9 cellular contexts compared by ENCODE assay signal in genomic region chr12:22121224-22121623, GRCh38.
A peak's percentile ranks its signal among the peaks of the same experiment; 100 is the strongest.
DNase-seq lines count a peak whose midpoint lies in the region; ATAC-seq and TF ChIP-seq lines count a peak whose summit lies in the region.
"Had no signal": no experiment of that assay in that cellular context is flagged by ENCODE, and none has a peak within 500 bp of the region (broad histone marks: within the 10 kb centered on the region; RNA-seq: fewer than 3 reads in every experiment).

No MANE protein-coding gene starts in this region.

- in situ Hi-C loops in GM13976 (cut with MboI; ENCODE audit: low sequenced_read_pairs, unreplicated experiment) = no loop called here

- H3K4me1 Mint-ChIP-seq in activated naive CD4-positive, alpha-beta T cell treated with anti-CD3 and anti-CD28 coated beads, Interleukin-2, amount 10 ng/mL, durations not matched to agents 7 days and 5 days = peaks cover 5% of the 10 kb centered on the region
- H3K4me1 Mint-ChIP-seq in progenitor cell of endocrine pancreas (ENCODE audit: low read depth) = no peaks in the 10 kb centered on the region
- H3K4me1 Mint-ChIP-seq: nephron had no signal

- CTCF ChIA-PET in activated naive CD4-positive, alpha-beta T cell treated with anti-CD3 and anti-CD28 coated beads, Interleukin-2, amount 10 ng/mL, durations not matched to agents 7 days and 5 days (lab: Charles Lee) = interaction anchor here (1.1 to 2.5 kb wide), 4 partner anchors 9 to 214 kb away, joined by 3 to 13 read pairs (median 6); no protein-coding TSS in a partner anchor

- H3K36me3 Mint-ChIP-seq in activated naive CD4-positive, alpha-beta T cell treated with anti-CD3 and anti-CD28 coated beads, Interleukin-2, amount 10 ng/mL, durations not matched to agents 7 days and 5 days = no peaks in the 10 kb centered on the region
- no peaks in the 10 kb centered on the region for H3K36me3 Mint-ChIP-seq in progenitor cell of endocrine pancreas (ENCODE audit: insufficient read depth)

- TF ChIP-seq CTCF in GM13976 (IDR thresholded peaks at IDR 0.05; ENCODE audit: borderline replicate concordance, control extremely low read depth, extremely low read depth, insufficient read depth, missing control alignments) (peak; percentile 45), progenitor cell of endocrine pancreas (IDR thresholded peaks at IDR 0.05; ENCODE audit: unreplicated experiment) (peak; percentile 49)

- no peak overlapping the region for H3K4me3 Mint-ChIP-seq in activated naive CD4-positive, alpha-beta T cell treated with anti-CD3 and anti-CD28 coated beads, Interleukin-2, amount 10 ng/mL, durations not matched to agents 7 days and 5 days
- H3K4me3 Mint-ChIP-seq in progenitor cell of endocrine pancreas (ENCODE audit: low read depth) = no peak overlapping the region
- H3K4me3 Mint-ChIP-seq: nephron had no signal

- peak; percentile 66 for ATAC-seq in HG03342 (IDR thresholded peaks at IDR 0.05; ENCODE audit: unreplicated experiment)

- H3K27me3 Mint-ChIP-seq in activated naive CD4-positive, alpha-beta T cell treated with anti-CD3 and anti-CD28 coated beads, Interleukin-2, amount 10 ng/mL, durations not matched to agents 7 days and 5 days = peaks cover 2% of the 10 kb centered on the region
- H3K27me3 Mint-ChIP-seq in progenitor cell of endocrine pancreas = peaks cover 8% of the 10 kb centered on the region

- H3K9me3 Mint-ChIP-seq in activated naive CD4-positive, alpha-beta T cell treated with anti-CD3 and anti-CD28 coated beads, Interleukin-2, amount 10 ng/mL, durations not matched to agents 7 days and 5 days = no peaks in the 10 kb centered on the region
- peaks cover 8% of the 10 kb centered on the region for H3K9me3 Mint-ChIP-seq in progenitor cell of endocrine pancreas (ENCODE audit: low read depth)

- H3K27ac Mint-ChIP-seq in activated naive CD4-positive, alpha-beta T cell treated with anti-CD3 and anti-CD28 coated beads, Interleukin-2, amount 10 ng/mL, durations not matched to agents 7 days and 5 days = no peak overlapping the region
- no peak overlapping the region for H3K27ac Mint-ChIP-seq in progenitor cell of endocrine pancreas
- H3K27ac Mint-ChIP-seq: nephron had no signal

- DNase-seq in GM13976 (ENCODE audit: low spot score) (peak; percentile 35), progenitor cell of endocrine pancreas (ENCODE audit: low spot score, unreplicated experiment) (no peak), DMS79 (lab: John Stamatoyannopoulos, UW) (no peak), NCI-H226 (no peak), cerebellar nuclear complex (lab: John Stamatoyannopoulos, UW) (no peak), glomerular visceral epithelial cell (ENCODE audit: extremely low spot score) (no peak)
- DNase-seq in activated naive CD4-positive, alpha-beta T cell treated with anti-CD3 and anti-CD28 coated beads, Interleukin-2, amount 10 ng/mL, durations not matched to agents 7 days and 5 days = peak; percentile 50

Comparison
In these comparisons a context has a peak if more than half of its experiments do, and no peak if none do; other contexts are left out.
1. DNase-seq: peak in GM13976 (single experiment) and activated naive CD4-positive, alpha-beta T cell treated with anti-CD3 and anti-CD28 coated beads, Interleukin-2, amount 10 ng/mL, durations not matched to agents 7 days and 5 days (single experiment); none in progenitor cell of endocrine pancreas (single experiment), DMS79 (single experiment), NCI-H226 (single experiment), cerebellar nuclear complex (0 of 2) and glomerular visceral epithelial cell (single experiment).